8 cellular contexts compared by ENCODE assay signal in the genomic region with DNA sequence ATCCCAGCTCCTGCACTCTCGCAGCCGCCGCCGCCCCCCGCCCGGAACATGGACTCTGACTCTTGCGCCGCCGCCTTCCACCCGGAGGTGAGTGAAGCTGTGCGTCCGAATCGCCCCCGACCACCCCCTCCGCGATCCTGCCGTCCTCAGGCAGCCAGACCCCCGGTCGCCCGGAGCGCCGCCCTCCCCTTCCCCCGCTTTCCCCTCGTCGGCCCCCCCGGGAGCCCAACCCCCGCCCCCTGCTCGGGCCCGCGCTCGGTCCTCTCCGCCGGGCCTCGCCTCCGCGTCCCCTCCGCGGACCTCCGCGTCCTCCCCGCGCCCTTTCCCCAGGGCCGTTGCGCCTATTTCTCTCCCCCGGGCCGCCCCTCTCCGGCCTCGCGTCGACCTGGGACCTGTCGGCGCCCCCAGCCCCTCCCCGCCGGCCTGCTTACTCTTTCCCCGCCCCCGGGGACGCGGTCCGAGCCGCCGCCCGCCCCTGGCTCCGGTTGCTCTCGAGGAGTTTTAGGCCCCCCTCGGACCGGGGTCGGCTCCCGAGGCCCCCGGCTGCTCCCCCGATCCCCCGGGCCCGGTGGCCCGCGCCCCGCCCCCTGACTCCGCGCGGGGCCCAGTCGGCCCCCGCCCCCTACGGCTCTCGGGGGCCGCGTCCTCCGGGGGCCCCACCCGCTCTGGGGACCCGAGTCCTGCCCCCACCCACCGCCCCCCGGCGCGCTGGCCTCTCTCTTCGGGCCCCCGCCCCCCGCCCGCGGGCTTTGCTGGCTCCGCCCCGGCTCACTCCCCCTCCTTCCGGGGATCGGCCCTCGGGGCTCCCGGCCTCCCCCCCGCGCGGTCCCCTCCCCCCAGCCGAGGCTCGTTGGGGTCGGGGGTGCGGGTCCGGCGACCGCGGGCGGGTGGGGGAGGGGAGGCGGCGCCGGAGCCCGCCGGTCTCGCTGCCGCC. TPM values are rescaled to one million over a fixed set of nuclear protein-coding genes. Genes with fewer than 3 reads are reported as not detected.
DNase-seq lines count a peak whose midpoint lies in the region; ATAC-seq and TF ChIP-seq lines count a peak whose summit lies in the region.

No MANE protein-coding gene starts in this region.

- H3K27ac ChIP-seq in Peyer's patch: peak overlapping the region; percentile 87 to 93 (median 92)
- H3K27ac ChIP-seq in heart right ventricle: peak overlapping the region; percentile 77 to 99 (median 96)
- peak overlapping the region; percentile 97 to 99 for H3K27ac ChIP-seq in prostate gland

- no peaks in the 10 kb centered on the region for H3K27me3 Mint-ChIP-seq in activated naive CD8-positive, alpha-beta T cell treated with anti-CD3 and anti-CD28 coated beads, Interleukin-2, amount 50 U/mL, for 24 hours

- in situ Hi-C loops in GM13976 (cut with MboI; ENCODE audit: low sequenced_read_pairs, unreplicated experiment) (no loop called here), KBM-7 (cut with MboI; ENCODE audit: low pct_unique_long_range_greater_than_20kb, low sequenced_read_pairs) (no loop called here)

- TF ChIP-seq POLR2A in Peyer's patch (IDR thresholded peaks at IDR 0.05): no peak
- TF ChIP-seq POLR2A in prostate gland (IDR thresholded peaks at IDR 0.05): no peak

- intact Hi-C loops in heart right ventricle (cut with DNase I): loop anchor here in 1 of 10 donors (10.0 kb wide), 1 partner anchor 171 kb away; a partner anchor contains a TSS
- intact Hi-C loops in prostate gland (cut with DNase I): no loop called here

- TF ChIP-seq CTCF in GM13976 (IDR thresholded peaks at IDR 0.05; ENCODE audit: borderline replicate concordance, control extremely low read depth, extremely low read depth, insufficient read depth, missing control alignments) (no peak), Peyer's patch (IDR thresholded peaks at IDR 0.05) (no peak), heart right ventricle (IDR thresholded peaks at IDR 0.05) (no peak), prostate gland (IDR thresholded peaks at IDR 0.05) (no peak)

- DNase-seq in GM13976 (ENCODE audit: low spot score) (peak; percentile 88), Peyer's patch (peak; percentile 64 to 80 (median 70)), heart right ventricle (peak; percentile 61 to 65), prostate gland (ENCODE audit: low spot score) (peak; percentile 56), T1000 (lab: John Stamatoyannopoulos, UW) (no peak), KBM-7 (no peak)
- peak; percentile 65 for DNase-seq in activated naive CD8-positive, alpha-beta T cell treated with anti-CD3 and anti-CD28 coated beads, Interleukin-2, amount 50 U/mL, for 24 hours

- H3K9me3 ChIP-seq in Peyer's patch (no peaks in the 10 kb centered on the region), heart right ventricle (no peaks in the 10 kb centered on the region), prostate gland (no peaks in the 10 kb centered on the region)

- H3K4me3 ChIP-seq in Peyer's patch (peak overlapping the region; percentile 83 to 100 (median 92)), heart right ventricle (peak overlapping the region; percentile 59 to 100 (median 98)), prostate gland (peak overlapping the region; percentile 100)

- H3K36me3 ChIP-seq in Peyer's patch: peaks cover 0 to 10% (median 0%) of the 10 kb centered on the region in 3 donors
- H3K36me3 ChIP-seq in heart right ventricle: peaks cover 0 to 27% (median 0%) of the 10 kb centered on the region in 9 donors
- no peaks in the 10 kb centered on the region for H3K36me3 ChIP-seq in prostate gland

- H3K4me1 ChIP-seq in Peyer's patch (peaks cover 0 to 11% (median 2%) of the 10 kb centered on the region in 4 donors), heart right ventricle (peaks cover 2 to 52% (median 22%) of the 10 kb centered on the region in 9 donors), prostate gland (replicated peaks) (peaks cover 4% of the 10 kb centered on the region)

- peaks cover 17% of the 10 kb centered on the region for H3K4me1 Mint-ChIP-seq in activated naive CD8-positive, alpha-beta T cell treated with anti-CD3 and anti-CD28 coated beads, Interleukin-2, amount 50 U/mL, for 24 hours

- no peak overlapping the region for H3K27ac Mint-ChIP-seq in activated naive CD8-positive, alpha-beta T cell treated with anti-CD3 and anti-CD28 coated beads, Interleukin-2, amount 50 U/mL, for 24 hours

- peak overlapping the region; percentile 72 for H3K4me3 Mint-ChIP-seq in activated naive CD8-positive, alpha-beta T cell treated with anti-CD3 and anti-CD28 coated beads, Interleukin-2, amount 50 U/mL, for 24 hours

- H3K27me3 ChIP-seq in Peyer's patch: no peaks in the 10 kb centered on the region
- H3K27me3 ChIP-seq in heart right ventricle: peaks cover 0 to 7% (median 0%) of the 10 kb centered on the region in 7 donors
- no peaks in the 10 kb centered on the region for H3K27me3 ChIP-seq in prostate gland (replicated peaks; ENCODE audit: insufficient read depth)

- 2% methylated on average over 83 to 121 of the region's 121 CpGs for WGBS in heart right ventricle, 2 donors
- under 1% methylated on average over 85 of the region's 121 CpGs for WGBS in prostate gland

- peak; percentile 6 for ATAC-seq in activated naive CD8-positive, alpha-beta T cell treated with anti-CD3 and anti-CD28 coated beads, Interleukin-2, amount 50 U/mL, for 24 hours
- peak in 3 of 8 donors; percentile 2 to 29 (median 4) for ATAC-seq in heart right ventricle
- ATAC-seq in HG03520 (IDR thresholded peaks at IDR 0.05; ENCODE audit: unreplicated experiment): no peak

- peaks cover 7% of the 10 kb centered on the region for H3K36me3 Mint-ChIP-seq in activated naive CD8-positive, alpha-beta T cell treated with anti-CD3 and anti-CD28 coated beads, Interleukin-2, amount 50 U/mL, for 24 hours (ENCODE audit: low read depth)

- no peaks in the 10 kb centered on the region for H3K9me3 Mint-ChIP-seq in activated naive CD8-positive, alpha-beta T cell treated with anti-CD3 and anti-CD28 coated beads, Interleukin-2, amount 50 U/mL, for 24 hours

RNA-seq across cellular contexts. Expression of a gene that starts 0.8 kb away (rescaled TPM):
- total RNA-seq in Peyer's patch: 1 to 10 TPM; 3.3 to 7.4 (median 6.0) TPM
- total RNA-seq in heart right ventricle: 10 to 100 TPM in 1 of 10 donors, 1 to 10 TPM in 9; 5.9 to 12.2 (median 8.0) TPM
- polyA plus RNA-seq in heart right ventricle: 1 to 10 TPM; 3.7 to 5.2 TPM
- total RNA-seq in prostate gland: 10 to 100 TPM; 13.8 to 79.2 TPM

RNA-seq across cellular contexts. Expression of a gene that starts 10.4 kb away (rescaled TPM):
- total RNA-seq in Peyer's patch (10 to 100 TPM in 3 of 4 donors, 1 to 10 TPM in 1; 9.9 to 22.8 (median 18.8) TPM), heart right ventricle (10 to 100 TPM in 7 of 10 donors, 1 to 10 TPM in 3; 6.8 to 16.7 (median 11.2) TPM), prostate gland (10 to 100 TPM; 37.6 to 42.1 TPM)
- 10 to 100 TPM; 24.6 to 27.6 TPM for polyA plus RNA-seq in heart right ventricle

RNA-seq across cellular contexts. Expression of a gene that starts 11.6 kb away (rescaled TPM):
- total RNA-seq in Peyer's patch (10 to 100 TPM; 14.4 to 25.1 (median 18.2) TPM), heart right ventricle (10 to 100 TPM; 49.5 to 93.3 (median 70.4) TPM), prostate gland (100 to 1,000 TPM in 1 of 2 donors, 10 to 100 TPM in 1; 67.1 to 111 TPM)
- polyA plus RNA-seq in heart right ventricle: 10 to 100 TPM; 20.4 to 22.3 TPM

RNA-seq across cellular contexts. Expression of a gene that starts 34.5 kb away (rescaled TPM):
- total RNA-seq in Peyer's patch (10 to 100 TPM; 27.0 to 80.9 (median 38.2) TPM), heart right ventricle (10 to 100 TPM in 6 of 10 donors, 1 to 10 TPM in 4; 7.3 to 16.6 (median 11.0) TPM), prostate gland (10 to 100 TPM; 41.3 to 51.0 TPM)
- 10 to 100 TPM; 18.3 to 41.5 TPM for polyA plus RNA-seq in heart right ventricle

RNA-seq across cellular contexts. Expression of a gene that starts 59.2 kb away (rescaled TPM):
- not detected for total RNA-seq in Peyer's patch
- not detected for total RNA-seq in heart right ventricle
- not detected for polyA plus RNA-seq in heart right ventricle
- 1 to 10 TPM in 1 of 2 donors, not detected in 1; 1.5 TPM for total RNA-seq in prostate gland

Comparison
In these comparisons a context has a peak if more than half of its experiments do, and no peak if none do; other contexts are left out.
1. DNase-seq: peak in GM13976 (single experiment), Peyer's patch (3 of 3), activated naive CD8-positive, alpha-beta T cell treated with anti-CD3 and anti-CD28 coated beads, Interleukin-2, amount 50 U/mL, for 24 hours (single experiment), heart right ventricle (2 of 2) and prostate gland (single experiment); none in T1000 (single experiment) and KBM-7 (single experiment).
2. Peak in every context shown above with its lines, with median percentiles within 50 percentile points of each other: H3K27ac ChIP-seq and H3K4me3 ChIP-seq.